Comparison of ENCODE assay signal across 8 cellular contexts in genomic region chr9:33473643-33474352, GRCh38. TPM values are rescaled to one million over a fixed set of nuclear protein-coding genes. Genes with fewer than 3 reads are reported as not detected.
DNase-seq lines count a peak whose midpoint lies in the region; ATAC-seq and TF ChIP-seq lines count a peak whose summit lies in the region.

A gene with protein sequence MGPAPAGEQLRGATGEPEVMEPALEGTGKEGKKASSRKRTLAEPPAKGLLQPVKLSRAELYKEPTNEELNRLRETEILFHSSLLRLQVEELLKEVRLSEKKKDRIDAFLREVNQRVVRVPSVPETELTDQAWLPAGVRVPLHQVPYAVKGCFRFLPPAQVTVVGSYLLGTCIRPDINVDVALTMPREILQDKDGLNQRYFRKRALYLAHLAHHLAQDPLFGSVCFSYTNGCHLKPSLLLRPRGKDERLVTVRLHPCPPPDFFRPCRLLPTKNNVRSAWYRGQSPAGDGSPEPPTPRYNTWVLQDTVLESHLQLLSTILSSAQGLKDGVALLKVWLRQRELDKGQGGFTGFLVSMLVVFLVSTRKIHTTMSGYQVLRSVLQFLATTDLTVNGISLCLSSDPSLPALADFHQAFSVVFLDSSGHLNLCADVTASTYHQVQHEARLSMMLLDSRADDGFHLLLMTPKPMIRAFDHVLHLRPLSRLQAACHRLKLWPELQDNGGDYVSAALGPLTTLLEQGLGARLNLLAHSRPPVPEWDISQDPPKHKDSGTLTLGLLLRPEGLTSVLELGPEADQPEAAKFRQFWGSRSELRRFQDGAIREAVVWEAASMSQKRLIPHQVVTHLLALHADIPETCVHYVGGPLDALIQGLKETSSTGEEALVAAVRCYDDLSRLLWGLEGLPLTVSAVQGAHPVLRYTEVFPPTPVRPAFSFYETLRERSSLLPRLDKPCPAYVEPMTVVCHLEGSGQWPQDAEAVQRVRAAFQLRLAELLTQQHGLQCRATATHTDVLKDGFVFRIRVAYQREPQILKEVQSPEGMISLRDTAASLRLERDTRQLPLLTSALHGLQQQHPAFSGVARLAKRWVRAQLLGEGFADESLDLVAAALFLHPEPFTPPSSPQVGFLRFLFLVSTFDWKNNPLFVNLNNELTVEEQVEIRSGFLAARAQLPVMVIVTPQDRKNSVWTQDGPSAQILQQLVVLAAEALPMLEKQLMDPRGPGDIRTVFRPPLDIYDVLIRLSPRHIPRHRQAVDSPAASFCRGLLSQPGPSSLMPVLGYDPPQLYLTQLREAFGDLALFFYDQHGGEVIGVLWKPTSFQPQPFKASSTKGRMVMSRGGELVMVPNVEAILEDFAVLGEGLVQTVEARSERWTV (minus strand): TSS chr9:33473924. CDS start chr9:33473842, 82 bp downstream.

- no peak for TF ChIP-seq CTCF in left ventricle myocardium inferior (IDR thresholded peaks at IDR 0.05; ENCODE audit: borderline replicate concordance)
- TF ChIP-seq CTCF in progenitor cell of endocrine pancreas (IDR thresholded peaks at IDR 0.05; ENCODE audit: unreplicated experiment): no peak

- DNase-seq in NCI-H187 (lab: John Stamatoyannopoulos, UW) (peak; percentile 87 to 92), T-helper 2 cell (peak; percentile 83 to 99 (median 96)), left ventricle myocardium inferior (peak; percentile 97), progenitor cell of endocrine pancreas (ENCODE audit: low spot score, unreplicated experiment) (peak; percentile 95), ureter (ENCODE audit: low spot score) (peak; percentile 99)

- H3K9me3 ChIP-seq in left ventricle myocardium inferior (replicated peaks): no peaks in the 10 kb centered on the region

- peaks cover 9% of the 10 kb centered on the region for H3K36me3 Mint-ChIP-seq in progenitor cell of endocrine pancreas (ENCODE audit: insufficient read depth)

- no peaks in the 10 kb centered on the region for H3K27me3 ChIP-seq in left ventricle myocardium inferior (ENCODE audit: low read depth)

- peaks cover 35% of the 10 kb centered on the region for H3K36me3 ChIP-seq in left ventricle myocardium inferior

- H3K27ac Mint-ChIP-seq in progenitor cell of endocrine pancreas: peak within 1 kb of the TSS; percentile 97

- peak within 1 kb of the TSS; percentile 90 for H3K27ac ChIP-seq in angular gyrus (ENCODE audit: low read depth, low read length)
- H3K27ac ChIP-seq in left ventricle myocardium inferior (replicated peaks): peak within 1 kb of the TSS; percentile 78

- H3K4me3 Mint-ChIP-seq in progenitor cell of endocrine pancreas (ENCODE audit: low read depth): peak within 1 kb of the TSS; percentile 89

- peaks cover 34% of the 10 kb centered on the region for H3K4me1 ChIP-seq in left ventricle myocardium inferior

- H3K4me3 ChIP-seq in left ventricle myocardium inferior: peak within 1 kb of the TSS; percentile 84

- ATAC-seq in GM18498 (IDR thresholded peaks at IDR 0.05; ENCODE audit: unreplicated experiment) (peak; percentile 99), HG02938 (IDR thresholded peaks at IDR 0.05; ENCODE audit: unreplicated experiment) (peak; percentile 99)

- H3K27me3 Mint-ChIP-seq in progenitor cell of endocrine pancreas: no peaks in the 10 kb centered on the region

- H3K9me3 Mint-ChIP-seq in progenitor cell of endocrine pancreas (ENCODE audit: low read depth): no peaks in the 10 kb centered on the region

- peaks cover 13% of the 10 kb centered on the region for H3K4me1 Mint-ChIP-seq in progenitor cell of endocrine pancreas (ENCODE audit: low read depth)

- intact Hi-C loops in left ventricle myocardium inferior (cut with micrococcal nuclease): no loop called here

RNA-seq across cellular contexts. Expression of the gene that starts here (rescaled TPM):
- total RNA-seq in left ventricle myocardium inferior (13.4 TPM), progenitor cell of endocrine pancreas (29.6 and 32.7 TPM in 2 replicates), ureter (83.5 TPM)

Comparison
In these comparisons a context has a peak if more than half of its experiments do, and no peak if none do; other contexts are left out.
1. Peak in every context shown above with its lines: DNase-seq, ATAC-seq, H3K4me3 ChIP-seq and H3K27ac ChIP-seq.